Comparison of ENCODE assay signal across 1 cellular context in the genomic region with DNA sequence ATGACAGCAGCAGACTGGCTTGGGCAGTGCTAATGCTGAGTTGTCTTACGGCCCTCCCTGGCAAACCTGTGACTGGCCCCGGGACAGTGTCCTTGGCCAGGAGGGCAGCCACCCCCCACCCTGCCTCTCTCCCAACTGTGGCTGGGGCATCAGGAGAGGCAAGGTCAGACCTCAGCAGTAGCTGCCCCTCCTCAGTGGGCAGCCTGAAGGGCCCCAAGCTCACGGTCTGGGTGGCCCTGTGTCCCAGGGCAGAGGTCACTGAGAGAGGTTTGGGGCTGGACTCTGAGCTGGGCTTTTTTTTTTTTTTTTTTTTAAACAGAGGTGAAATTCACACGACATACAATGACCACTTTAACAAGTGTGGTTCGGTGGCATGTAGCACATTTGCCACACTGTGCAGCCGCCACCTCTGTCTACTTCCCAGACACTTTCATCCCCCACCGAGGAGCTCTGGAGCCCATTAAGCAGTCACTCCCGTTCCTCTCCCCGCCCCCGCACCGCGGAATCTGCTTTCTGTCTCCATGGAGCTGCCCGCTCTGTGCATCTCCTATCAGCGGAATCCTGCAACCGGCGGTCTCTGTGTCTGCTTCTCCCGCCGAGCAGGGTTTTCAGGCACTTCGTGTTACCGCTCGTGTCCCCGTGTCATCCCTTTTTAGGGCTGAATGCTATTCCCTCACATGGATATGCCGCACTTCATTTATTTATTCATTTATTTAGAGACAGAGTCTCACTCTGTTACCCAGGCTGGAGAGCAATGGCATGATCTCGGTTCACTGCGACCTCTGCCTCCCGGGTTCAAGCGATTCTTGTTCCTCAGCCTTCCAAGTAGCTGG.
TF ChIP-seq lines count a peak whose summit lies in the region.

No MANE protein-coding gene starts in this region.

TF ChIP-seq in HepG2, 621 proteins besides CTCF, POLR2A, EP300 and RAD21 (continued from another document and continues in another):
- TF ChIP-seq UBTF (CRISPR knock-in tag; IDR thresholded peaks at IDR 0.05) (no peak), TOE1 (CRISPR knock-in tag; IDR thresholded peaks at IDR 0.05) (no peak), E2F1 (CRISPR knock-in tag; IDR thresholded peaks at IDR 0.05) (no peak), ZXDC (CRISPR knock-in tag; IDR thresholded peaks at IDR 0.05) (peak; percentile 75; the same call in 1 of the 2 replicates), ZNF362 (CRISPR knock-in tag; IDR thresholded peaks at IDR 0.05; ENCODE audit: borderline replicate concordance) (peak; percentile 98), ZNF275 (CRISPR knock-in tag; IDR thresholded peaks at IDR 0.05; ENCODE audit: borderline replicate concordance) (no peak), PITX1 (CRISPR knock-in tag; IDR thresholded peaks at IDR 0.05) (peak; percentile 28; the same call in 1 of the 2 replicates), NCOR1 (IDR thresholded peaks at IDR 0.05; ENCODE audit: borderline replicate concordance, low read length) (peak; percentile 52; the same call in 1 of the 2 replicates), ZNF691 (CRISPR knock-in tag; IDR thresholded peaks at IDR 0.05; ENCODE audit: borderline replicate concordance, low read depth) (no peak), RBAK (CRISPR knock-in tag; IDR thresholded peaks at IDR 0.05) (0 out of 2 replicates have a peak, but pooled peaks have one; percentile 35), NR2F1 (CRISPR knock-in tag; IDR thresholded peaks at IDR 0.05) (peak in 1 of 2 experiments; percentile 41; a peak in 1 of 4 replicates), ZNF616 (CRISPR knock-in tag; IDR thresholded peaks at IDR 0.05; ENCODE audit: low read depth) (no peak), DR1 (CRISPR knock-in tag; IDR thresholded peaks at IDR 0.05) (no peak), KMT2A (CRISPR knock-in tag; IDR thresholded peaks at IDR 0.05) (peak; percentile 47; the same call in 1 of the 2 replicates), SNAI1 (CRISPR knock-in tag; IDR thresholded peaks at IDR 0.05; ENCODE audit: borderline replicate concordance) (no peak), POGK (CRISPR knock-in tag; conservative IDR thresholded peaks at IDR 0.05) (0 out of 2 replicates have a peak, but pooled peaks have one; percentile 45), FOXJ3 (CRISPR knock-in tag; IDR thresholded peaks at IDR 0.05; ENCODE audit: borderline replicate concordance) (0 out of 2 replicates have a peak, but pooled peaks have one; percentile 16), SP1 (IDR thresholded peaks at IDR 0.05) (no peak), SP1 (CRISPR knock-in tag; IDR thresholded peaks at IDR 0.05) (no peak), ZNF720 (CRISPR knock-in tag; IDR thresholded peaks at IDR 0.05) (no peak), ZFX (CRISPR knock-in tag; IDR thresholded peaks at IDR 0.05; ENCODE audit: low read depth) (peak; percentile 26; the same call in 1 of the 2 replicates), TRIM24 (CRISPR knock-in tag; IDR thresholded peaks at IDR 0.05) (0 out of 2 replicates have a peak, but pooled peaks have one; percentile 28), SRSF1 (optimal IDR thresholded peaks at IDR 0.05; ENCODE audit: low read depth, low read length) (peak; percentile 63), KLF13 (CRISPR knock-in tag; IDR thresholded peaks at IDR 0.05) (no peak), ZIK1 (CRISPR knock-in tag; IDR thresholded peaks at IDR 0.05; ENCODE audit: borderline replicate concordance, low read depth) (0 out of 2 replicates have a peak, but pooled peaks have one; percentile 36), ZKSCAN5 (CRISPR knock-in tag; IDR thresholded peaks at IDR 0.05) (no peak), ZNF564 (CRISPR knock-in tag; IDR thresholded peaks at IDR 0.05) (0 out of 2 replicates have a peak, but pooled peaks have one; percentile 32)
- TF ChIP-seq, protein P1, sequence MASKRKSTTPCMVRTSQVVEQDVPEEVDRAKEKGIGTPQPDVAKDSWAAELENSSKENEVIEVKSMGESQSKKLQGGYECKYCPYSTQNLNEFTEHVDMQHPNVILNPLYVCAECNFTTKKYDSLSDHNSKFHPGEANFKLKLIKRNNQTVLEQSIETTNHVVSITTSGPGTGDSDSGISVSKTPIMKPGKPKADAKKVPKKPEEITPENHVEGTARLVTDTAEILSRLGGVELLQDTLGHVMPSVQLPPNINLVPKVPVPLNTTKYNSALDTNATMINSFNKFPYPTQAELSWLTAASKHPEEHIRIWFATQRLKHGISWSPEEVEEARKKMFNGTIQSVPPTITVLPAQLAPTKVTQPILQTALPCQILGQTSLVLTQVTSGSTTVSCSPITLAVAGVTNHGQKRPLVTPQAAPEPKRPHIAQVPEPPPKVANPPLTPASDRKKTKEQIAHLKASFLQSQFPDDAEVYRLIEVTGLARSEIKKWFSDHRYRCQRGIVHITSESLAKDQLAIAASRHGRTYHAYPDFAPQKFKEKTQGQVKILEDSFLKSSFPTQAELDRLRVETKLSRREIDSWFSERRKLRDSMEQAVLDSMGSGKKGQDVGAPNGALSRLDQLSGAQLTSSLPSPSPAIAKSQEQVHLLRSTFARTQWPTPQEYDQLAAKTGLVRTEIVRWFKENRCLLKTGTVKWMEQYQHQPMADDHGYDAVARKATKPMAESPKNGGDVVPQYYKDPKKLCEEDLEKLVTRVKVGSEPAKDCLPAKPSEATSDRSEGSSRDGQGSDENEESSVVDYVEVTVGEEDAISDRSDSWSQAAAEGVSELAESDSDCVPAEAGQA (IDR thresholded peaks at IDR 0.05; ENCODE audit: low read depth): no peak
- TF ChIP-seq, protein P1 (CRISPR knock-in tag; IDR thresholded peaks at IDR 0.05; ENCODE audit: borderline replicate concordance): no peak
- TF ChIP-seq, protein P2, sequence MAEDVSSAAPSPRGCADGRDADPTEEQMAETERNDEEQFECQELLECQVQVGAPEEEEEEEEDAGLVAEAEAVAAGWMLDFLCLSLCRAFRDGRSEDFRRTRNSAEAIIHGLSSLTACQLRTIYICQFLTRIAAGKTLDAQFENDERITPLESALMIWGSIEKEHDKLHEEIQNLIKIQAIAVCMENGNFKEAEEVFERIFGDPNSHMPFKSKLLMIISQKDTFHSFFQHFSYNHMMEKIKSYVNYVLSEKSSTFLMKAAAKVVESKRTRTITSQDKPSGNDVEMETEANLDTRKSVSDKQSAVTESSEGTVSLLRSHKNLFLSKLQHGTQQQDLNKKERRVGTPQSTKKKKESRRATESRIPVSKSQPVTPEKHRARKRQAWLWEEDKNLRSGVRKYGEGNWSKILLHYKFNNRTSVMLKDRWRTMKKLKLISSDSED (CRISPR knock-in tag; IDR thresholded peaks at IDR 0.05): 0 out of 2 replicates have a peak, but pooled peaks have one; percentile 55
